ENCODE assay signal across 13 cellular contexts in the genomic region with DNA sequence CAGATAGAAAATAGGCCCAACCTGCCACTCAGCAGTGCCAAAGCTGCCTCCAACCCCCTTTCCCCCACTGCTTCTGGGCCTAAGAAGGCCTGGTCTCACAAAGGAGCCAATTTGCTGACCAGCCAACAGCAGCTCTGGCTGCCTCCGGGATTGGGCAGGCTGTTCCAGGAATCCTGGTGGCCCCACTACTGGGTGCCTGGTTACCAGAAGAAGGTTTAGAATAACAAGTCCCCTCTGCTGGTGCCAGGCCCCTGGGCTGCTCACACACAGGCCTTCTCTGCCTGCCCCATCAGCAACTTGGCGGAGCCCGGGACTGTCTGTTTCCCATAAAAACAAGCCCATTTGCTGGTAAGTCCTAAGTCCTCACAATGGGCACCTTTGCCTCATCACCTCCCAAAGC. TPM values are rescaled to one million over a fixed set of nuclear protein-coding genes. Genes with fewer than 3 reads are reported as not detected.
A peak's percentile ranks its signal among the peaks of the same experiment; 100 is the strongest.
DNase-seq lines count a peak whose midpoint lies in the region; ATAC-seq and TF ChIP-seq lines count a peak whose summit lies in the region.
"Had no signal": no experiment of that assay in that cellular context is flagged by ENCODE, and none has a peak within 500 bp of the region (broad histone marks: within the 10 kb centered on the region; RNA-seq: fewer than 3 reads in every experiment).

No MANE protein-coding gene starts in this region.

- TSS peak; percentile 83 for BruUV-seq in Panc1 (replicated peaks; lab: Mats Ljungman, UMichigan)

- POLR2A ChIA-PET in Panc1 (lab: Charles Lee) = no interaction called here

- 96% methylated on average over 3 of the region's 3 CpGs for WGBS in mesenchymal stem cell

- H3K4me3 ChIP-seq in Panc1 (ENCODE audit: low read depth in 2 of 2, low read length in 2 of 2) = no peak overlapping the region
- H3K4me3 ChIP-seq in mesenchymal stem cell (ENCODE audit: insufficient read depth in 1 of 2, low read depth in 1 of 2, low read length in 2 of 2) = peak overlapping the region in 1 of 2 experiments; percentile 78

- H2AFZ ChIP-seq in mesenchymal stem cell (ENCODE audit: low read depth, low read length) = no peak overlapping the region

- no peak overlapping the region for H2BK5ac ChIP-seq in mesenchymal stem cell (ENCODE audit: low read depth, low read length, poor library complexity, severe bottlenecking)

- H3K79me1 ChIP-seq in mesenchymal stem cell (replicated peaks; ENCODE audit: low read length, poor library complexity, severe bottlenecking) = peaks cover 1% of the 10 kb centered on the region

- H3K9me3 ChIP-seq in Panc1 (ENCODE audit: control insufficient read depth, insufficient read depth, low read depth, low read length) (no peaks in the 10 kb centered on the region), mesenchymal stem cell (ENCODE audit: control insufficient read depth, low read length) (no peaks in the 10 kb centered on the region)

- H3K18ac ChIP-seq in mesenchymal stem cell (ENCODE audit: low read depth in 1 of 2, low read length in 2 of 2) = no peak overlapping the region

- TF ChIP-seq CTCF in Panc1 (IDR thresholded peaks at IDR 0.05) = no peak

- H2BK15ac ChIP-seq in mesenchymal stem cell (ENCODE audit: low read depth, poor library complexity, severe bottlenecking) = no peak overlapping the region

- no peak overlapping the region for H2BK12ac ChIP-seq in mesenchymal stem cell (ENCODE audit: low read length in 2 of 2)

- peaks cover 11% of the 10 kb centered on the region; the same call in 1 of the 2 replicates for H3K4me1 ChIP-seq in Panc1 (ENCODE audit: control insufficient read depth, insufficient read depth, low read length)
- peaks cover 6% of the 10 kb centered on the region for H3K4me1 ChIP-seq in mesenchymal stem cell (ENCODE audit: control insufficient read depth, insufficient read depth, low read depth, low read length)

- no peak overlapping the region; the same call in 1 of the 2 replicates for H3K27ac ChIP-seq in Panc1 (ENCODE audit: low read length)
- H3K27ac ChIP-seq in cingulate gyrus (ENCODE audit: low read depth, low read length) = peak overlapping the region; percentile 65
- H3K27ac ChIP-seq in mesenchymal stem cell (ENCODE audit: low read length, poor library complexity, severe bottlenecking) = no peak overlapping the region
- H3K27ac ChIP-seq: KMS-11 had no signal

- H3K4ac ChIP-seq in mesenchymal stem cell (ENCODE audit: low read depth in 1 of 2, low read length in 2 of 2) = peak overlapping the region in 1 of 2 experiments; percentile 64

- DNase-seq in Panc1 (ENCODE audit: low read depth, low spot score) (no peak), mesenchymal stem cell (no peak), stromal cell of bone marrow (ENCODE audit: low read depth) (peak; percentile 60), mucosa of gallbladder (ENCODE audit: low spot score) (no peak), NCI-H1694 (lab: John Stamatoyannopoulos, UW) (no peak)
- DNase-seq: H9; naive thymus-derived CD4-positive, alpha-beta T cell; NCI-H2171; stimulated activated CD4-positive, alpha-beta T cell treated with anti-CD3 and anti-CD28 coated beads, Interleukin-15, amount 100 ng/mL, for 24 hours had no signal

- intact Hi-C loops in Panc1 (cut with micrococcal nuclease; ENCODE audit: unreplicated experiment) = no loop called here

- no peak overlapping the region for H3K23ac ChIP-seq in mesenchymal stem cell (ENCODE audit: low read length in 2 of 2)

- no peaks in the 10 kb centered on the region for H3K36me3 ChIP-seq in Panc1 (ENCODE audit: control insufficient read depth, insufficient read depth, low read length)
- H3K36me3 ChIP-seq in mesenchymal stem cell (ENCODE audit: control insufficient read depth in 1 of 2, insufficient read depth in 2 of 2, low read depth in 1 of 2, low read length in 2 of 2) = peaks cover 18 to 28% of the 10 kb centered on the region in 2 experiments

- in situ Hi-C loops in Panc1 (cut with HindIII; ENCODE audit: low pct_unique_long_range_greater_than_20kb, low sequenced_read_pairs) = no loop called here

- peak overlapping the region in 1 of 2 experiments; percentile 68 for H3K14ac ChIP-seq in mesenchymal stem cell (ENCODE audit: low read length in 2 of 2)

- no peak overlapping the region for H2BK120ac ChIP-seq in mesenchymal stem cell (ENCODE audit: low read depth, low read length)

- no peak overlapping the region for H2AK5ac ChIP-seq in mesenchymal stem cell (ENCODE audit: low read length, severe bottlenecking)

- H3K27me3 ChIP-seq in Panc1 (ENCODE audit: control insufficient read depth, insufficient read depth, low read length) (no peaks in the 10 kb centered on the region), mesenchymal stem cell (ENCODE audit: control insufficient read depth in 1 of 2, insufficient read depth in 1 of 2, low read length in 2 of 2) (no peaks in the 10 kb centered on the region)

- no peak overlapping the region for H3K4me2 ChIP-seq in mesenchymal stem cell (ENCODE audit: low read length, poor library complexity, severe bottlenecking)
- H3K4me2 ChIP-seq: KMS-11 had no signal

- peak overlapping the region; percentile 83 for H3K9ac ChIP-seq in mesenchymal stem cell (ENCODE audit: low read length)
- H3K9ac ChIP-seq: KMS-11 had no signal

- ATAC-seq in Panc1 = no peak
- no peak for ATAC-seq in HG02678 (IDR thresholded peaks at IDR 0.05; ENCODE audit: unreplicated experiment)
- ATAC-seq in GM18861 (IDR thresholded peaks at IDR 0.05; ENCODE audit: unreplicated experiment) = no peak
- ATAC-seq: naive thymus-derived CD4-positive, alpha-beta T cell had no signal

- H4K91ac ChIP-seq in mesenchymal stem cell (ENCODE audit: low read length) = no peak overlapping the region

- H4K8ac ChIP-seq in mesenchymal stem cell (ENCODE audit: low read length) = no peak overlapping the region

- CTCF ChIA-PET in Panc1 (lab: Charles Lee) = no interaction called here

RNA-seq across cellular contexts. Expression of a gene that starts 1.2 kb away (rescaled TPM):
- total RNA-seq in Panc1 (2021; ENCODE audit: unreplicated experiment) = 0.67 TPM
- 1.3 TPM for polyA plus RNA-seq in Panc1 (2012; ENCODE audit: insufficient read length)
- polyA plus RNA-seq in mesenchymal stem cell (2013, experiment 1 of 2) = 0.10 TPM
- 0.05 TPM for polyA plus RNA-seq in mesenchymal stem cell (2013, experiment 2 of 2)
- total RNA-seq in mucosa of gallbladder = 0.89 TPM

RNA-seq across cellular contexts. Expression of a gene that starts 14.7 kb away (rescaled TPM):
- total RNA-seq in Panc1 (2021; ENCODE audit: unreplicated experiment) (666 TPM), mucosa of gallbladder (293 TPM)
- 680 TPM for polyA plus RNA-seq in Panc1 (2012; ENCODE audit: insufficient read length)
- polyA plus RNA-seq in mesenchymal stem cell (2013, experiment 1 of 2) = 202 TPM
- 217 TPM for polyA plus RNA-seq in mesenchymal stem cell (2013, experiment 2 of 2)

RNA-seq across cellular contexts. Expression of a gene that starts 24.6 kb away (rescaled TPM):
- not detected for total RNA-seq in Panc1 (2021; ENCODE audit: unreplicated experiment)
- polyA plus RNA-seq in Panc1 (2012; ENCODE audit: insufficient read length) = 0.78 TPM
- not detected for polyA plus RNA-seq in mesenchymal stem cell (2013, experiment 1 of 2)
- polyA plus RNA-seq in mesenchymal stem cell (2013, experiment 2 of 2) = not detected
- total RNA-seq in mucosa of gallbladder = 1.0 TPM
- total RNA-seq: H9 had no signal

RNA-seq across cellular contexts. Expression of a gene that starts 27.5 kb away (rescaled TPM):
- 156 TPM for total RNA-seq in Panc1 (2021; ENCODE audit: unreplicated experiment)
- polyA plus RNA-seq in Panc1 (2012; ENCODE audit: insufficient read length) = 222 TPM
- polyA plus RNA-seq in mesenchymal stem cell (2013, experiment 1 of 2) = 131 TPM
- polyA plus RNA-seq in mesenchymal stem cell (2013, experiment 2 of 2) = 133 TPM
- total RNA-seq in mucosa of gallbladder = 245 TPM

RNA-seq across cellular contexts. Expression of a gene that starts 40.0 kb away (rescaled TPM):
- total RNA-seq in Panc1 (2021; ENCODE audit: unreplicated experiment) = 324 TPM
- 266 TPM for polyA plus RNA-seq in Panc1 (2012; ENCODE audit: insufficient read length)
- 153 TPM for polyA plus RNA-seq in mesenchymal stem cell (2013, experiment 1 of 2)
- polyA plus RNA-seq in mesenchymal stem cell (2013, experiment 2 of 2) = 160 TPM
- total RNA-seq in mucosa of gallbladder = 87.6 TPM
